Comparison of ENCODE assay signal across 8 cellular contexts in genomic region chr18:35026407-35027061, GRCh38. TPM values are rescaled to one million over a fixed set of nuclear protein-coding genes. Genes with fewer than 3 reads are reported as not detected.
DNase-seq lines count a peak whose midpoint lies in the region; ATAC-seq, FAIRE-seq and TF ChIP-seq lines count a peak whose summit lies in the region.

No MANE protein-coding gene starts in this region.

- ATAC-seq in activated CD8-positive, alpha-beta memory T cell treated with anti-CD3 and anti-CD28 coated beads, Interleukin-2, amount 10 ng/mL, durations not matched to agents 7 days and 5 days = peak; percentile 25
- peak; percentile 45 for ATAC-seq in HG03103 (IDR thresholded peaks at IDR 0.05; ENCODE audit: low read depth, unreplicated experiment)
- peak; percentile 89 for ATAC-seq in K562
- ATAC-seq in stimulated activated memory B cell treated with anti-CD40 and anti-IgM and Interleukin-4, amounts not matched to agents 10 μg/mL and 1 μg/mL and 100 μg/mL, for 72 hours = peak; percentile 70

- H3K27ac Mint-ChIP-seq in activated CD8-positive, alpha-beta memory T cell treated with anti-CD3 and anti-CD28 coated beads, Interleukin-2, amount 10 ng/mL, durations not matched to agents 7 days and 5 days = no peak overlapping the region
- H3K27ac Mint-ChIP-seq in stimulated activated memory B cell treated with anti-CD40 and anti-IgM and Interleukin-4, amounts not matched to agents 10 μg/mL and 1 μg/mL and 100 μg/mL, for 72 hours = no peak overlapping the region

- TF ChIP-seq RAD21 in K562 (CRISPR knock-in tag; conservative IDR thresholded peaks at IDR 0.05 in 1 of 2, IDR thresholded peaks at IDR 0.05 in 1 of 2) = peak; percentile 79 to 92

- H3K27me3 ChIP-seq in K562 (ENCODE audit: control insufficient read depth in 2 of 2, insufficient read depth in 2 of 2, low read length in 2 of 2) = no peaks in the 10 kb centered on the region

- H3K9me3 ChIP-seq in K562 (replicated peaks; ENCODE audit: control insufficient read depth, insufficient read depth, low read depth, low read length) = no peaks in the 10 kb centered on the region

- intact Hi-C loops in K562 (cut with micrococcal nuclease) = loop anchor here (1.0 to 5.0 kb wide), 2 partner anchors 118 to 206 kb away; no protein-coding TSS in a partner anchor

- H2AFZ ChIP-seq in K562 (ENCODE audit: low read depth, low read length) = 0 out of 2 replicates have a peak overlapping the region, but pooled peaks have one; percentile 36

- BruUV-seq in K562 (replicated peaks; lab: Mats Ljungman, UMichigan) = no TSS peak

- peaks cover 4% of the 10 kb centered on the region for H3K36me3 Mint-ChIP-seq in activated CD8-positive, alpha-beta memory T cell treated with anti-CD3 and anti-CD28 coated beads, Interleukin-2, amount 10 ng/mL, durations not matched to agents 7 days and 5 days
- no peaks in the 10 kb centered on the region for H3K36me3 Mint-ChIP-seq in stimulated activated memory B cell treated with anti-CD40 and anti-IgM and Interleukin-4, amounts not matched to agents 10 μg/mL and 1 μg/mL and 100 μg/mL, for 72 hours

- WGBS in K562 (ENCODE audit: insufficient coverage, low coverage, missing lambda C conversion rate) = 15% methylated on average over 5 of the region's 5 CpGs

- no peak for DNase-seq in activated CD8-positive, alpha-beta memory T cell treated with anti-CD3 and anti-CD28 coated beads, Interleukin-2, amount 10 ng/mL, durations not matched to agents 7 days and 5 days
- no peak for DNase-seq in activated CD8-positive, alpha-beta memory T cell treated with anti-CD3 and anti-CD28 coated beads for 24 hours
- peak; percentile 29 to 70 (median 44) for DNase-seq in K562 (ENCODE audit: extremely low read depth in 1 of 4, low spot score in 3 of 4)
- no peak for DNase-seq in GOT3 (lab: John Stamatoyannopoulos, UW)
- DNase-seq in NCI-H1694 (lab: John Stamatoyannopoulos, UW) = no peak
- no peak for DNase-seq in COLO668 (lab: John Stamatoyannopoulos, UW; ENCODE audit: unreplicated experiment)

- H3K36me3 ChIP-seq in K562 (ENCODE audit: control insufficient read depth, insufficient read depth, low read length) = no peaks in the 10 kb centered on the region

- H3K27me3 Mint-ChIP-seq in activated CD8-positive, alpha-beta memory T cell treated with anti-CD3 and anti-CD28 coated beads, Interleukin-2, amount 10 ng/mL, durations not matched to agents 7 days and 5 days = peaks cover 4% of the 10 kb centered on the region
- H3K27me3 Mint-ChIP-seq in stimulated activated memory B cell treated with anti-CD40 and anti-IgM and Interleukin-4, amounts not matched to agents 10 μg/mL and 1 μg/mL and 100 μg/mL, for 72 hours = peaks cover 1% of the 10 kb centered on the region

- FAIRE-seq in K562 (lab: Jason Lieb, UNC) = peak; percentile 87

- H3K9ac ChIP-seq in K562 (ENCODE audit: insufficient read depth in 1 of 2, low read depth in 2 of 2, low read length in 2 of 2) = no peak overlapping the region

- CTCF ChIA-PET in activated CD8-positive, alpha-beta memory T cell treated with anti-CD3 and anti-CD28 coated beads, Interleukin-2, amount 10 ng/mL, durations not matched to agents 7 days and 5 days (lab: Charles Lee) = interaction anchor here (0.5 to 1.5 kb wide), 9 partner anchors 16 to 946 kb away, joined by 3 to 4 read pairs (median 3); partner anchors contain the start of gene RMP24
- CTCF ChIA-PET in K562 (lab: Yijun Ruan, JAX; ENCODE audit: low intra/inter-chr PET ratio) = interaction anchor here (0.6 to 1.3 kb wide), 3 partner anchors 117 to 309 kb away, joined by 3 to 12 read pairs (median 10); no protein-coding TSS in a partner anchor

- in situ Hi-C loops in K562 (cut with MboI) = no loop called here

- no peaks in the 10 kb centered on the region for H3K79me2 ChIP-seq in K562 (ENCODE audit: control insufficient read depth, insufficient read depth, low read length)

- H3K4me2 ChIP-seq in K562 (ENCODE audit: insufficient read depth, low read length) = no peak overlapping the region

- no peak overlapping the region for H3K4me3 ChIP-seq in K562

- peaks cover 0 to 11% of the 10 kb centered on the region in 2 experiments; a peak in 2 of 5 replicates for H3K4me1 ChIP-seq in K562 (replicated peaks in 1 of 2; ENCODE audit: control insufficient read depth in 2 of 2, insufficient read depth in 2 of 2, low read length in 2 of 2)

- H3K9me3 Mint-ChIP-seq in activated CD8-positive, alpha-beta memory T cell treated with anti-CD3 and anti-CD28 coated beads, Interleukin-2, amount 10 ng/mL, durations not matched to agents 7 days and 5 days (ENCODE audit: low read depth) = no peaks in the 10 kb centered on the region
- no peaks in the 10 kb centered on the region for H3K9me3 Mint-ChIP-seq in stimulated activated memory B cell treated with anti-CD40 and anti-IgM and Interleukin-4, amounts not matched to agents 10 μg/mL and 1 μg/mL and 100 μg/mL, for 72 hours

- POLR2A ChIA-PET in K562 (lab: Yijun Ruan, JAX) = interaction anchor here (0.6 to 1.9 kb wide), 7 partner anchors 9 to 263 kb away, joined by 3 to 6 read pairs (median 4); partner anchors contain the start of gene ZSCAN30

- no peaks in the 10 kb centered on the region for H4K20me1 ChIP-seq in K562 (replicated peaks; ENCODE audit: control insufficient read depth, insufficient read depth, low read length)

- TF ChIP-seq CTCF in K562 (IDR thresholded peaks at IDR 0.05 in 2 of 3, conservative IDR thresholded peaks at IDR 0.05 in 1 of 3; ENCODE audit: insufficient read depth in 2 of 3, low read depth in 1 of 3, low read length in 3 of 3) = peak; percentile 58 to 81 (median 63); a peak in 5 of 6 replicates

- TF ChIP-seq POLR2A in K562 (conservative IDR thresholded peaks at IDR 0.05) = no peak

- H3K27ac ChIP-seq in K562 (ENCODE audit: extremely low read depth, low read depth, low read length) = no peak overlapping the region

- H3K4me3 Mint-ChIP-seq in activated CD8-positive, alpha-beta memory T cell treated with anti-CD3 and anti-CD28 coated beads, Interleukin-2, amount 10 ng/mL, durations not matched to agents 7 days and 5 days = no peak overlapping the region
- no peak overlapping the region for H3K4me3 Mint-ChIP-seq in stimulated activated memory B cell treated with anti-CD40 and anti-IgM and Interleukin-4, amounts not matched to agents 10 μg/mL and 1 μg/mL and 100 μg/mL, for 72 hours

- no peak for TF ChIP-seq EP300 in K562 (IDR thresholded peaks at IDR 0.05; ENCODE audit: low read length)

- no peaks in the 10 kb centered on the region for H3K9me1 ChIP-seq in K562 (ENCODE audit: control insufficient read depth, insufficient read depth, low read length)

- H3K4me1 Mint-ChIP-seq in activated CD8-positive, alpha-beta memory T cell treated with anti-CD3 and anti-CD28 coated beads, Interleukin-2, amount 10 ng/mL, durations not matched to agents 7 days and 5 days = peaks cover 26% of the 10 kb centered on the region
- peaks cover 21% of the 10 kb centered on the region for H3K4me1 Mint-ChIP-seq in stimulated activated memory B cell treated with anti-CD40 and anti-IgM and Interleukin-4, amounts not matched to agents 10 μg/mL and 1 μg/mL and 100 μg/mL, for 72 hours

TF ChIP-seq in K562, 482 proteins besides CTCF, POLR2A, EP300 and RAD21 (continues in another document):
- TF ChIP-seq, protein P1, sequence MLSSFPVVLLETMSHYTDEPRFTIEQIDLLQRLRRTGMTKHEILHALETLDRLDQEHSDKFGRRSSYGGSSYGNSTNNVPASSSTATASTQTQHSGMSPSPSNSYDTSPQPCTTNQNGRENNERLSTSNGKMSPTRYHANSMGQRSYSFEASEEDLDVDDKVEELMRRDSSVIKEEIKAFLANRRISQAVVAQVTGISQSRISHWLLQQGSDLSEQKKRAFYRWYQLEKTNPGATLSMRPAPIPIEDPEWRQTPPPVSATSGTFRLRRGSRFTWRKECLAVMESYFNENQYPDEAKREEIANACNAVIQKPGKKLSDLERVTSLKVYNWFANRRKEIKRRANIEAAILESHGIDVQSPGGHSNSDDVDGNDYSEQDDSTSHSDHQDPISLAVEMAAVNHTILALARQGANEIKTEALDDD (IDR thresholded peaks at IDR 0.05) = 0 out of 2 replicates have a peak, but pooled peaks have one; percentile 34
- TF ChIP-seq NFIX (CRISPR knock-in tag; IDR thresholded peaks at IDR 0.05; ENCODE audit: low read depth) (no peak), PRMT5 (CRISPR knock-in tag; IDR thresholded peaks at IDR 0.05) (no peak), MYNN (IDR thresholded peaks at IDR 0.05) (peak; percentile 64; the same call in 1 of the 2 replicates), MYNN (CRISPR knock-in tag; IDR thresholded peaks at IDR 0.05) (no peak), MAFK (IDR thresholded peaks at IDR 0.05; ENCODE audit: low read length) (peak; percentile 36; the same call in 1 of the 2 replicates), CC2D1A (IDR thresholded peaks at IDR 0.05) (0 out of 2 replicates have a peak, but pooled peaks have one; percentile 28), CSDE1 (IDR thresholded peaks at IDR 0.05) (0 out of 4 replicates have a peak, but pooled peaks of 1 of the 2 experiments have one; percentile 33), FOXK2 (conservative IDR thresholded peaks at IDR 0.05 in 1 of 2, IDR thresholded peaks at IDR 0.05 in 1 of 2; ENCODE audit: low read depth in 2 of 2) (peak in 1 of 2 experiments; percentile 30; a peak in 2 of 4 replicates), SAFB2 (IDR thresholded peaks at IDR 0.05; ENCODE audit: borderline replicate concordance, low read depth, low read length, severe bottlenecking) (no peak), ZNF384 (IDR thresholded peaks at IDR 0.05; ENCODE audit: low read depth, low read length) (peak; percentile 89)

RNA-seq across cellular contexts. Expression of gene MAPRE2, which starts 14.7 kb away (rescaled TPM):
- total RNA-seq in activated CD8-positive, alpha-beta memory T cell treated with anti-CD3 and anti-CD28 coated beads, Interleukin-2, amount 10 ng/mL, durations not matched to agents 7 days and 5 days = 10 to 100 TPM; 40.2 to 49.0 TPM
- total RNA-seq in K562 (2011; cell fraction: chromatin; rRNA removed; ENCODE audit: low replicate concordance) = 23.1 and 46.8 TPM in 2 replicates
- total RNA-seq in K562 (2011; cell fraction: nucleolus; rRNA removed) = 19.0 and 23.3 TPM in 2 replicates
- total RNA-seq in K562 (2011; cell fraction: nucleoplasm; rRNA removed) = 37.7 and 47.7 TPM in 2 replicates
- total RNA-seq in K562 (2014; rRNA removed) (32.3 and 61.1 TPM in 2 replicates), K562 (2014; rRNA removed; fragmentation: Illumina TruSeq; extraction: Trizol) (35.1 and 38.1 TPM in 2 replicates), K562 (2015; rRNA removed; fragmentation: Illumina TruSeq; extraction: Trizol) (31.1 and 32.6 TPM in 2 replicates), K562 (2021) (46.6 and 47.5 TPM in 2 replicates)
- polyA plus RNA-seq in K562 (2011; rRNA removed) (56.0 and 66.5 TPM in 2 replicates), K562 (2014; fragmentation: Illumina TruSeq; extraction: Trizol) (50.7 and 70.7 TPM in 2 replicates), K562 (2014; fragmentation: Nextera tagmentation; extraction: Ambion mirVana) (10 to 100 TPM; 33.6 to 40.7 TPM), K562 (2014; rRNA removed) (49.6 and 55.1 TPM in 2 replicates)
- polyA plus RNA-seq in K562 (2011; cell fraction: cytosol; rRNA removed) = 38.4 and 50.6 TPM in 2 replicates
- 26.1 and 32.9 TPM in 2 replicates for polyA plus RNA-seq in K562 (2011; cell fraction: nucleus; rRNA removed)
- 36.3 and 50.2 TPM in 2 replicates for polyA plus RNA-seq in K562 (2012)
- polyA minus RNA-seq in K562 (2011; rRNA and poly(A)+ RNA removed) = 72.7 and 74.0 TPM in 2 replicates
- polyA minus RNA-seq in K562 (2011; cell fraction: cytosol; rRNA and poly(A)+ RNA removed) = 32.1 and 37.0 TPM in 2 replicates
- polyA minus RNA-seq in K562 (2011; cell fraction: nucleus; rRNA and poly(A)+ RNA removed) = 24.8 and 45.2 TPM in 2 replicates

Comparison
In these comparisons a context has a peak if more than half of its experiments do, and no peak if none do; other contexts are left out.
1. ATAC-seq: peak in every context shown above with its lines; median percentile 89 in K562; 70 in stimulated activated memory B cell treated with anti-CD40 and anti-IgM and Interleukin-4, amounts not matched to agents 10 μg/mL and 1 μg/mL and 100 μg/mL, for 72 hours; 45 in HG03103; 25 in activated CD8-positive, alpha-beta memory T cell treated with anti-CD3 and anti-CD28 coated beads, Interleukin-2, amount 10 ng/mL, durations not matched to agents 7 days and 5 days.
2. DNase-seq: peak in K562 (4 of 4); none in activated CD8-positive, alpha-beta memory T cell treated with anti-CD3 and anti-CD28 coated beads, Interleukin-2, amount 10 ng/mL, durations not matched to agents 7 days and 5 days (single experiment), activated CD8-positive, alpha-beta memory T cell treated with anti-CD3 and anti-CD28 coated beads for 24 hours (single experiment), GOT3 (single experiment), NCI-H1694 (single experiment) and COLO668 (single experiment).